ENCODE assay signal across 1 cellular context in the genomic region with DNA sequence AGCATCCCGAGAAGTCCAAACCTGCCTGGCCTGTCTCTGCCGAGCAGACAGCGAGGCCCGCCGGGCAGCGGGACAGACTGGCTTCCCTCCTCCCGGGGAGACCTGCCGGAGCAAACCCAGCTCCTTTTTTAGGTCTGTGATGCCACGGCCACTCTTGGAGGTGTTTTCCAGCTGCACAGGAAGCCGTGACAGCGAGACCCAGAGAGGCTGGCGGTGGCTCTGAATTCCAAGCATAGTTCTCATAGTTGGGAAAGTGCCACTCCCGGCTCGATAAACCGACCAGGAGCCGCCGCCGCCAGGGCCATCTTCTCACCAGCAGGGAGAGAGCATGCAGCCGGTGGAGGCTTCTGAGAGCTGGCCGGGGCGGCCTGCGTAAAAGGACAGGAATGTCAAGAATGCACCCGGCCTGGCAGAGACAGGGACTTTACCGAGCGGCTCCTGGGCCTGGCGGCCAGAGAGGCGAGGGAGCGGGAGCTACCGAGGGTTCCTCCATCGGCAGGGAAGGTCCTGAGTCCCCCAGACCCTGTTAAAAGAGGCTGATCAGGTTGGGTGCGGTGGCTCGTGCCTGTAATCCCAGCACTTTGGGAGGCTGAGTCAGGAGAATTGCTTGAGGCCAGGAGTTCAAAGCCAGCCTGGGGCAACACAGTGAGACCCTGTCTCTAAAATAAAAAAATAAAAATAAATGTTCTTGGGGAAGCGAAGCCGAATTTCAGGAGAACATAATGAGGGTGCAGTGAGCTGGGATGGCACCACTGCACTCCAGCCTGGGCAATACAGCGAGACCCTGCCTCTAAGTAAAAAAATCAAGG.
TF ChIP-seq lines count a peak whose summit lies in the region.

No MANE protein-coding gene starts in this region.

TF ChIP-seq in H1, 55 proteins besides CTCF, POLR2A, EP300 and RAD21:
- TF ChIP-seq HDAC6 (IDR thresholded peaks at IDR 0.05; ENCODE audit: low read depth, low read length) = no peak
- TF ChIP-seq KDM5A (IDR thresholded peaks at IDR 0.05; ENCODE audit: low read length) = no peak
- TF ChIP-seq, protein P1, sequence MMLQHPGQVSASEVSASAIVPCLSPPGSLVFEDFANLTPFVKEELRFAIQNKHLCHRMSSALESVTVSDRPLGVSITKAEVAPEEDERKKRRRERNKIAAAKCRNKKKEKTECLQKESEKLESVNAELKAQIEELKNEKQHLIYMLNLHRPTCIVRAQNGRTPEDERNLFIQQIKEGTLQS (IDR thresholded peaks at IDR 0.05; ENCODE audit: insufficient read depth, low read depth, low read length) = no peak
- no peak for TF ChIP-seq SUZ12 (IDR thresholded peaks at IDR 0.05; ENCODE audit: low read length)
- no peak for TF ChIP-seq SRF (IDR thresholded peaks at IDR 0.05; ENCODE audit: low read depth, low read length)
- no peak for TF ChIP-seq SIX5 (IDR thresholded peaks at IDR 0.05; ENCODE audit: low read depth, low read length)
- TF ChIP-seq SP2 (IDR thresholded peaks at IDR 0.05; ENCODE audit: low read length) = no peak
- peak; percentile 70 to 78; a peak in 2 of 4 replicates for TF ChIP-seq SIN3A (conservative IDR thresholded peaks at IDR 0.05 in 1 of 2, IDR thresholded peaks at IDR 0.05 in 1 of 2; ENCODE audit: low read depth in 1 of 2, low read length in 2 of 2)
- peak; percentile 53; the same call in 1 of the 2 replicates for TF ChIP-seq RBBP5 (IDR thresholded peaks at IDR 0.05; ENCODE audit: borderline replicate concordance, low read depth, low read length)
- TF ChIP-seq TAF1 (IDR thresholded peaks at IDR 0.05; ENCODE audit: low read depth, low read length) = peak; percentile 71
- TF ChIP-seq, protein P2, sequence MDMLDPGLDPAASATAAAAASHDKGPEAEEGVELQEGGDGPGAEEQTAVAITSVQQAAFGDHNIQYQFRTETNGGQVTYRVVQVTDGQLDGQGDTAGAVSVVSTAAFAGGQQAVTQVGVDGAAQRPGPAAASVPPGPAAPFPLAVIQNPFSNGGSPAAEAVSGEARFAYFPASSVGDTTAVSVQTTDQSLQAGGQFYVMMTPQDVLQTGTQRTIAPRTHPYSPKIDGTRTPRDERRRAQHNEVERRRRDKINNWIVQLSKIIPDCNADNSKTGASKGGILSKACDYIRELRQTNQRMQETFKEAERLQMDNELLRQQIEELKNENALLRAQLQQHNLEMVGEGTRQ (IDR thresholded peaks at IDR 0.05; ENCODE audit: low read length) = no peak
- TF ChIP-seq SAP30 (IDR thresholded peaks at IDR 0.05; ENCODE audit: insufficient read depth, insufficient replicate concordance, low read length) = peak; percentile 46
- TF ChIP-seq CTBP2 (IDR thresholded peaks at IDR 0.05; ENCODE audit: borderline replicate concordance, insufficient read depth, insufficient read length, low read length) = peak; percentile 99
- TF ChIP-seq KDM1A (IDR thresholded peaks at IDR 0.05; ENCODE audit: borderline replicate concordance, low read length) = no peak; the same call in 1 of the 2 replicates
- TF ChIP-seq, protein P3, sequence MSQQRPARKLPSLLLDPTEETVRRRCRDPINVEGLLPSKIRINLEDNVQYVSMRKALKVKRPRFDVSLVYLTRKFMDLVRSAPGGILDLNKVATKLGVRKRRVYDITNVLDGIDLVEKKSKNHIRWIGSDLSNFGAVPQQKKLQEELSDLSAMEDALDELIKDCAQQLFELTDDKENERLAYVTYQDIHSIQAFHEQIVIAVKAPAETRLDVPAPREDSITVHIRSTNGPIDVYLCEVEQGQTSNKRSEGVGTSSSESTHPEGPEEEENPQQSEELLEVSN (IDR thresholded peaks at IDR 0.05) = peak; percentile 41; the same call in 1 of the 2 replicates
- TF ChIP-seq, protein P4, sequence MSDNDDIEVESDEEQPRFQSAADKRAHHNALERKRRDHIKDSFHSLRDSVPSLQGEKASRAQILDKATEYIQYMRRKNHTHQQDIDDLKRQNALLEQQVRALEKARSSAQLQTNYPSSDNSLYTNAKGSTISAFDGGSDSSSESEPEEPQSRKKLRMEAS (IDR thresholded peaks at IDR 0.05) = peak; percentile 10; the same call in 1 of the 2 replicates
- TF ChIP-seq RFX5 (IDR thresholded peaks at IDR 0.05; ENCODE audit: borderline replicate concordance, low read depth, low read length) = no peak
- TF ChIP-seq ZNF274 (IDR thresholded peaks at IDR 0.05; ENCODE audit: borderline replicate concordance, extremely low read depth, low read length) = no peak
- no peak for TF ChIP-seq CBX5 (IDR thresholded peaks at IDR 0.05; ENCODE audit: low read depth, low read length)
- TF ChIP-seq ASH2L (IDR thresholded peaks at IDR 0.05; ENCODE audit: low read length) = peak; percentile 90
- no peak for TF ChIP-seq PHF8 (conservative IDR thresholded peaks at IDR 0.05; ENCODE audit: low read depth, low read length)
- TF ChIP-seq POU5F1 (IDR thresholded peaks at IDR 0.05; ENCODE audit: low read depth, low read length) = no peak
- TF ChIP-seq HDAC2 (IDR thresholded peaks at IDR 0.05; ENCODE audit: borderline replicate concordance in 1 of 2, low read depth in 2 of 2, low read length in 2 of 2) = peak in 1 of 2 experiments; percentile 95; a peak in 2 of 4 replicates
- no peak; the same call in 1 of the 2 replicates for TF ChIP-seq CREB1 (IDR thresholded peaks at IDR 0.05)
- peak; percentile 84 for TF ChIP-seq JUND (IDR thresholded peaks at IDR 0.05; ENCODE audit: low read length)
- TF ChIP-seq BACH1 (IDR thresholded peaks at IDR 0.05; ENCODE audit: low read length) = peak; percentile 80
- TF ChIP-seq RXRA (IDR thresholded peaks at IDR 0.05; ENCODE audit: insufficient read depth, low read depth, low read length) = no peak
- TF ChIP-seq CHD1 (IDR thresholded peaks at IDR 0.05; ENCODE audit: low read depth, low read length) = no peak
- TF ChIP-seq BCL11A (IDR thresholded peaks at IDR 0.05; ENCODE audit: low read depth in 2 of 2, low read length in 2 of 2) = no peak
- TF ChIP-seq CEBPB (IDR thresholded peaks at IDR 0.05; ENCODE audit: low read depth, low read length) = no peak
- no peak for TF ChIP-seq SIRT6 (IDR thresholded peaks at IDR 0.05; ENCODE audit: low read length)
- TF ChIP-seq TAF7 (optimal IDR thresholded peaks at IDR 0.05; ENCODE audit: borderline replicate concordance, low read depth, low read length) = peak; percentile 69
- TF ChIP-seq GABPA (IDR thresholded peaks at IDR 0.05; ENCODE audit: borderline replicate concordance, insufficient read depth, low read length) = no peak
- no peak for TF ChIP-seq EGR1 (IDR thresholded peaks at IDR 0.05; ENCODE audit: borderline replicate concordance, low read depth, low read length)
- peak; percentile 79; the same call in 1 of the 2 replicates for TF ChIP-seq JUN (IDR thresholded peaks at IDR 0.05; ENCODE audit: low read depth, low read length)
- TF ChIP-seq TCF12 (IDR thresholded peaks at IDR 0.05; ENCODE audit: low read depth, low read length) = 0 out of 2 replicates have a peak, but pooled peaks have one; percentile 32
- TF ChIP-seq, protein P5, sequence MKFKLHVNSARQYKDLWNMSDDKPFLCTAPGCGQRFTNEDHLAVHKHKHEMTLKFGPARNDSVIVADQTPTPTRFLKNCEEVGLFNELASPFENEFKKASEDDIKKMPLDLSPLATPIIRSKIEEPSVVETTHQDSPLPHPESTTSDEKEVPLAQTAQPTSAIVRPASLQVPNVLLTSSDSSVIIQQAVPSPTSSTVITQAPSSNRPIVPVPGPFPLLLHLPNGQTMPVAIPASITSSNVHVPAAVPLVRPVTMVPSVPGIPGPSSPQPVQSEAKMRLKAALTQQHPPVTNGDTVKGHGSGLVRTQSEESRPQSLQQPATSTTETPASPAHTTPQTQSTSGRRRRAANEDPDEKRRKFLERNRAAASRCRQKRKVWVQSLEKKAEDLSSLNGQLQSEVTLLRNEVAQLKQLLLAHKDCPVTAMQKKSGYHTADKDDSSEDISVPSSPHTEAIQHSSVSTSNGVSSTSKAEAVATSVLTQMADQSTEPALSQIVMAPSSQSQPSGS (IDR thresholded peaks at IDR 0.05; ENCODE audit: low read length) = no peak; the same call in 1 of the 2 replicates
- peak; percentile 99 for TF ChIP-seq TEAD4 (IDR thresholded peaks at IDR 0.05; ENCODE audit: low read depth, low read length)
- TF ChIP-seq YY1 (IDR thresholded peaks at IDR 0.05; ENCODE audit: low read depth, low read length) = peak; percentile 81
- TF ChIP-seq SP4 (IDR thresholded peaks at IDR 0.05; ENCODE audit: low read length) = no peak
- TF ChIP-seq SP1 (IDR thresholded peaks at IDR 0.05; ENCODE audit: low read depth, low read length) = peak; percentile 69; the same call in 1 of the 2 replicates
- peak; percentile 22 for TF ChIP-seq EZH2 (IDR thresholded peaks at IDR 0.05; ENCODE audit: low read depth, low read length, severe bottlenecking)
- no peak for TF ChIP-seq RNF2 (IDR thresholded peaks at IDR 0.05; ENCODE audit: borderline replicate concordance, low read depth, low read length, missing control alignments, poor library complexity, severe bottlenecking)
- TF ChIP-seq, protein P6, sequence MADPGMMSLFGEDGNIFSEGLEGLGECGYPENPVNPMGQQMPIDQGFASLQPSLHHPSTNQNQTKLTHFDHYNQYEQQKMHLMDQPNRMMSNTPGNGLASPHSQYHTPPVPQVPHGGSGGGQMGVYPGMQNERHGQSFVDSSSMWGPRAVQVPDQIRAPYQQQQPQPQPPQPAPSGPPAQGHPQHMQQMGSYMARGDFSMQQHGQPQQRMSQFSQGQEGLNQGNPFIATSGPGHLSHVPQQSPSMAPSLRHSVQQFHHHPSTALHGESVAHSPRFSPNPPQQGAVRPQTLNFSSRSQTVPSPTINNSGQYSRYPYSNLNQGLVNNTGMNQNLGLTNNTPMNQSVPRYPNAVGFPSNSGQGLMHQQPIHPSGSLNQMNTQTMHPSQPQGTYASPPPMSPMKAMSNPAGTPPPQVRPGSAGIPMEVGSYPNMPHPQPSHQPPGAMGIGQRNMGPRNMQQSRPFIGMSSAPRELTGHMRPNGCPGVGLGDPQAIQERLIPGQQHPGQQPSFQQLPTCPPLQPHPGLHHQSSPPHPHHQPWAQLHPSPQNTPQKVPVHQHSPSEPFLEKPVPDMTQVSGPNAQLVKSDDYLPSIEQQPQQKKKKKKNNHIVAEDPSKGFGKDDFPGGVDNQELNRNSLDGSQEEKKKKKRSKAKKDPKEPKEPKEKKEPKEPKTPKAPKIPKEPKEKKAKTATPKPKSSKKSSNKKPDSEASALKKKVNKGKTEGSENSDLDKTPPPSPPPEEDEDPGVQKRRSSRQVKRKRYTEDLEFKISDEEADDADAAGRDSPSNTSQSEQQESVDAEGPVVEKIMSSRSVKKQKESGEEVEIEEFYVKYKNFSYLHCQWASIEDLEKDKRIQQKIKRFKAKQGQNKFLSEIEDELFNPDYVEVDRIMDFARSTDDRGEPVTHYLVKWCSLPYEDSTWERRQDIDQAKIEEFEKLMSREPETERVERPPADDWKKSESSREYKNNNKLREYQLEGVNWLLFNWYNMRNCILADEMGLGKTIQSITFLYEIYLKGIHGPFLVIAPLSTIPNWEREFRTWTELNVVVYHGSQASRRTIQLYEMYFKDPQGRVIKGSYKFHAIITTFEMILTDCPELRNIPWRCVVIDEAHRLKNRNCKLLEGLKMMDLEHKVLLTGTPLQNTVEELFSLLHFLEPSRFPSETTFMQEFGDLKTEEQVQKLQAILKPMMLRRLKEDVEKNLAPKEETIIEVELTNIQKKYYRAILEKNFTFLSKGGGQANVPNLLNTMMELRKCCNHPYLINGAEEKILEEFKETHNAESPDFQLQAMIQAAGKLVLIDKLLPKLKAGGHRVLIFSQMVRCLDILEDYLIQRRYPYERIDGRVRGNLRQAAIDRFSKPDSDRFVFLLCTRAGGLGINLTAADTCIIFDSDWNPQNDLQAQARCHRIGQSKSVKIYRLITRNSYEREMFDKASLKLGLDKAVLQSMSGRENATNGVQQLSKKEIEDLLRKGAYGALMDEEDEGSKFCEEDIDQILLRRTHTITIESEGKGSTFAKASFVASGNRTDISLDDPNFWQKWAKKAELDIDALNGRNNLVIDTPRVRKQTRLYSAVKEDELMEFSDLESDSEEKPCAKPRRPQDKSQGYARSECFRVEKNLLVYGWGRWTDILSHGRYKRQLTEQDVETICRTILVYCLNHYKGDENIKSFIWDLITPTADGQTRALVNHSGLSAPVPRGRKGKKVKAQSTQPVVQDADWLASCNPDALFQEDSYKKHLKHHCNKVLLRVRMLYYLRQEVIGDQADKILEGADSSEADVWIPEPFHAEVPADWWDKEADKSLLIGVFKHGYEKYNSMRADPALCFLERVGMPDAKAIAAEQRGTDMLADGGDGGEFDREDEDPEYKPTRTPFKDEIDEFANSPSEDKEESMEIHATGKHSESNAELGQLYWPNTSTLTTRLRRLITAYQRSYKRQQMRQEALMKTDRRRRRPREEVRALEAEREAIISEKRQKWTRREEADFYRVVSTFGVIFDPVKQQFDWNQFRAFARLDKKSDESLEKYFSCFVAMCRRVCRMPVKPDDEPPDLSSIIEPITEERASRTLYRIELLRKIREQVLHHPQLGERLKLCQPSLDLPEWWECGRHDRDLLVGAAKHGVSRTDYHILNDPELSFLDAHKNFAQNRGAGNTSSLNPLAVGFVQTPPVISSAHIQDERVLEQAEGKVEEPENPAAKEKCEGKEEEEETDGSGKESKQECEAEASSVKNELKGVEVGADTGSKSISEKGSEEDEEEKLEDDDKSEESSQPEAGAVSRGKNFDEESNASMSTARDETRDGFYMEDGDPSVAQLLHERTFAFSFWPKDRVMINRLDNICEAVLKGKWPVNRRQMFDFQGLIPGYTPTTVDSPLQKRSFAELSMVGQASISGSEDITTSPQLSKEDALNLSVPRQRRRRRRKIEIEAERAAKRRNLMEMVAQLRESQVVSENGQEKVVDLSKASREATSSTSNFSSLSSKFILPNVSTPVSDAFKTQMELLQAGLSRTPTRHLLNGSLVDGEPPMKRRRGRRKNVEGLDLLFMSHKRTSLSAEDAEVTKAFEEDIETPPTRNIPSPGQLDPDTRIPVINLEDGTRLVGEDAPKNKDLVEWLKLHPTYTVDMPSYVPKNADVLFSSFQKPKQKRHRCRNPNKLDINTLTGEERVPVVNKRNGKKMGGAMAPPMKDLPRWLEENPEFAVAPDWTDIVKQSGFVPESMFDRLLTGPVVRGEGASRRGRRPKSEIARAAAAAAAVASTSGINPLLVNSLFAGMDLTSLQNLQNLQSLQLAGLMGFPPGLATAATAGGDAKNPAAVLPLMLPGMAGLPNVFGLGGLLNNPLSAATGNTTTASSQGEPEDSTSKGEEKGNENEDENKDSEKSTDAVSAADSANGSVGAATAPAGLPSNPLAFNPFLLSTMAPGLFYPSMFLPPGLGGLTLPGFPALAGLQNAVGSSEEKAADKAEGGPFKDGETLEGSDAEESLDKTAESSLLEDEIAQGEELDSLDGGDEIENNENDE (IDR thresholded peaks at IDR 0.05; ENCODE audit: insufficient replicate concordance, low read length) = no peak
- TF ChIP-seq POLR2AphosphoS5 (IDR thresholded peaks at IDR 0.05; ENCODE audit: low read depth, low read length) = no peak; the same call in 1 of the 2 replicates
- TF ChIP-seq BRCA1 (IDR thresholded peaks at IDR 0.05; ENCODE audit: low read depth, low read length) = no peak
- no peak for TF ChIP-seq NRF1 (IDR thresholded peaks at IDR 0.05; ENCODE audit: low read depth, low read length)
- peak; percentile 81 for TF ChIP-seq TBP (IDR thresholded peaks at IDR 0.05; ENCODE audit: low read depth, low read length)
- peak; percentile 50 for TF ChIP-seq KDM4A (IDR thresholded peaks at IDR 0.05; ENCODE audit: low read depth, low read length, severe bottlenecking)
- no peak for TF ChIP-seq GTF2F1 (IDR thresholded peaks at IDR 0.05; ENCODE audit: borderline replicate concordance, low read depth, low read length)
- TF ChIP-seq FOSL1 (IDR thresholded peaks at IDR 0.05; ENCODE audit: insufficient read depth, low read depth, low read length) = no peak
- TF ChIP-seq MAFK (IDR thresholded peaks at IDR 0.05; ENCODE audit: low read depth, low read length) = no peak
- TF ChIP-seq NANOG (IDR thresholded peaks at IDR 0.05; ENCODE audit: insufficient read depth, low read depth, low read length, poor library complexity, severe bottlenecking) = peak; percentile 50
- TF ChIP-seq CBX8 (IDR thresholded peaks at IDR 0.05; ENCODE audit: borderline replicate concordance, low read depth, low read length) = no peak
- no peak for TF ChIP-seq CHD2 (IDR thresholded peaks at IDR 0.05; ENCODE audit: low read length)
